8 cellular contexts compared by ENCODE assay signal in genomic region chr12:92987846-92988621, GRCh38. TPM values are rescaled to one million over a fixed set of nuclear protein-coding genes. Genes with fewer than 3 reads are reported as not detected.
DNase-seq lines count a peak whose midpoint lies in the region; ATAC-seq and FAIRE-seq lines count a peak whose summit lies in the region.

No MANE protein-coding gene starts in this region.

- POLR2A ChIA-PET in CD4-positive, alpha-beta memory T cell (lab: Charles Lee; ENCODE audit: partially characterized antibody) = interaction anchor here (0.7 to 1.8 kb wide), 3 partner anchors 59 to 1114 kb away, joined by 3 to 5 read pairs (median 3); partner anchors contain the start of gene EEA1

- H3K4me1 ChIP-seq in mesendoderm (ENCODE audit: control insufficient read depth, low read depth, low read length) = peaks cover 3% of the 10 kb centered on the region
- peaks cover 7% of the 10 kb centered on the region for H3K4me1 ChIP-seq in CD4-positive, alpha-beta memory T cell (ENCODE audit: insufficient read depth, low read length)

- intact Hi-C loops in CD4-positive, alpha-beta memory T cell (cut with micrococcal nuclease) = loop anchor here (1.0 to 5.0 kb wide), 8 partner anchors 161 to 1114 kb away; partner anchors contain the start of gene SOCS2

- no peaks in the 10 kb centered on the region for H3K79me2 ChIP-seq in mesendoderm (ENCODE audit: control insufficient read depth, insufficient read depth, low read length)

- no peaks in the 10 kb centered on the region for H3K36me3 Mint-ChIP-seq in CD4-positive, alpha-beta memory T cell

- H3K9me3 Mint-ChIP-seq in CD4-positive, alpha-beta memory T cell = no peaks in the 10 kb centered on the region

- no peaks in the 10 kb centered on the region for H3K27me3 Mint-ChIP-seq in CD4-positive, alpha-beta memory T cell

- CTCF ChIA-PET in CD4-positive, alpha-beta memory T cell (lab: Charles Lee; ENCODE audit: partially characterized antibody) = interaction anchor here (0.7 to 8.4 kb wide), 42 partner anchors 9 to 1117 kb away, joined by 3 to 90 read pairs (median 4); no protein-coding TSS in a partner anchor

- H3K18ac ChIP-seq in mesendoderm (ENCODE audit: low read length) = no peak overlapping the region

- peak; percentile 61 to 69 for DNase-seq in activated T-cell treated with anti-CD3 and anti-CD28 coated beads, Interleukin-2, amount 50 U/mL, for 48 hours
- DNase-seq in mesendoderm = peak; percentile 97
- no peak for DNase-seq in HTR-8/SVneo (ENCODE audit: insufficient read length, low spot score)
- DNase-seq in DMS 273 treated with DMSO at 0.1 percent for 48 hours (lab: John Stamatoyannopoulos, UW) = no peak
- DNase-seq in CD4-positive, alpha-beta memory T cell = no peak

- H3K27me3 ChIP-seq in mesendoderm (ENCODE audit: insufficient read depth, low read length, poor library complexity) = no peaks in the 10 kb centered on the region
- no peaks in the 10 kb centered on the region for H3K27me3 ChIP-seq in CD4-positive, alpha-beta memory T cell (ENCODE audit: insufficient read depth, low read length)

- no peak overlapping the region for H2BK120ac ChIP-seq in mesendoderm (ENCODE audit: low read depth, low read length)

- H3K9ac ChIP-seq in mesendoderm (ENCODE audit: low read length) = no peak overlapping the region

- peaks cover 8 to 11% (median 9%) of the 10 kb centered on the region in 4 donors for H3K4me1 Mint-ChIP-seq in CD4-positive, alpha-beta memory T cell

- H4K5ac ChIP-seq in mesendoderm (ENCODE audit: low read length) = no peak overlapping the region

- peak overlapping the region in 1 of 7 donors; percentile 0 for H3K27ac Mint-ChIP-seq in CD4-positive, alpha-beta memory T cell

- peak overlapping the region in 2 of 8 donors; percentile 0 to 6 for H3K4me3 Mint-ChIP-seq in CD4-positive, alpha-beta memory T cell

- H3K4me2 ChIP-seq in mesendoderm (ENCODE audit: low read length) = no peak overlapping the region

- WGBS in mesendoderm (ENCODE audit: extremely low coverage, insufficient coverage, low lambda C conversion rate) = no CpG with 5 or more reads among the region's 4 CpGs

- H4K8ac ChIP-seq in mesendoderm (ENCODE audit: low read depth, low read length) = no peak overlapping the region

- H3K23ac ChIP-seq in mesendoderm (ENCODE audit: low read length) = no peak overlapping the region

- peak overlapping the region; percentile 54; the same call in 1 of the 2 replicates for H3K4me3 ChIP-seq in GM08714 (ENCODE audit: low read length)
- no peak overlapping the region for H3K4me3 ChIP-seq in mesendoderm (ENCODE audit: low read length)
- no peak overlapping the region for H3K4me3 ChIP-seq in CD4-positive, alpha-beta memory T cell (ENCODE audit: low read length in 2 of 2)

- H3K9me3 ChIP-seq in CD4-positive, alpha-beta memory T cell (ENCODE audit: control insufficient read depth in 1 of 2, low read length in 2 of 2) = no peaks in the 10 kb centered on the region

- H2AK5ac ChIP-seq in mesendoderm (ENCODE audit: low read length) = no peak overlapping the region

- H3K27ac ChIP-seq in mesendoderm (ENCODE audit: low read depth, low read length) = no peak overlapping the region
- no peak overlapping the region for H3K27ac ChIP-seq in CD4-positive, alpha-beta memory T cell (ENCODE audit: low read depth, low read length)

- peak overlapping the region; percentile 50 for H2BK5ac ChIP-seq in mesendoderm (ENCODE audit: low read length)

- no peaks in the 10 kb centered on the region for H3K79me1 ChIP-seq in mesendoderm (ENCODE audit: low read length)

- no peak for FAIRE-seq in HTR-8/SVneo (lab: Jason Lieb, UNC)

- ATAC-seq in GM19468 (IDR thresholded peaks at IDR 0.05; ENCODE audit: extremely low read depth, unreplicated experiment) = peak; percentile 95
- peak; percentile 83 for ATAC-seq in HG03460 (IDR thresholded peaks at IDR 0.05; ENCODE audit: unreplicated experiment)

- no peaks in the 10 kb centered on the region for H3K36me3 ChIP-seq in mesendoderm (ENCODE audit: control insufficient read depth, insufficient read depth, low read length)
- no peaks in the 10 kb centered on the region for H3K36me3 ChIP-seq in CD4-positive, alpha-beta memory T cell (ENCODE audit: insufficient read depth, low read length)

- H2BK15ac ChIP-seq in mesendoderm (replicated peaks; ENCODE audit: low read depth) = no peak overlapping the region

- H3K4ac ChIP-seq in mesendoderm (ENCODE audit: low read depth, low read length) = no peak overlapping the region

- H3K56ac ChIP-seq in mesendoderm (ENCODE audit: low read length) = peak overlapping the region; percentile 73

RNA-seq across cellular contexts. Expression of gene EEA1, which starts 58.9 kb away (rescaled TPM):
- polyA plus RNA-seq in mesendoderm (2013, experiment 1 of 2) = 10.4 TPM
- 9.8 TPM for polyA plus RNA-seq in mesendoderm (2013, experiment 2 of 2)
- 10 to 100 TPM; 16.1 to 16.4 TPM for total RNA-seq in CD4-positive, alpha-beta memory T cell
- 10 to 100 TPM in 1 of 2 donors, 1 to 10 TPM in 1; 2.8 to 16.2 TPM for polyA plus RNA-seq in CD4-positive, alpha-beta memory T cell

Comparison
In these comparisons a context has a peak if more than half of its experiments do, and no peak if none do; other contexts are left out.
1. DNase-seq: peak in activated T-cell treated with anti-CD3 and anti-CD28 coated beads, Interleukin-2, amount 50 U/mL, for 48 hours (2 of 2) and mesendoderm (single experiment); none in HTR-8/SVneo (single experiment), DMS 273 treated with DMSO at 0.1 percent for 48 hours (single experiment) and CD4-positive, alpha-beta memory T cell (0 of 5).